ENCODE assay signal across 25 cellular contexts in the genomic region with DNA sequence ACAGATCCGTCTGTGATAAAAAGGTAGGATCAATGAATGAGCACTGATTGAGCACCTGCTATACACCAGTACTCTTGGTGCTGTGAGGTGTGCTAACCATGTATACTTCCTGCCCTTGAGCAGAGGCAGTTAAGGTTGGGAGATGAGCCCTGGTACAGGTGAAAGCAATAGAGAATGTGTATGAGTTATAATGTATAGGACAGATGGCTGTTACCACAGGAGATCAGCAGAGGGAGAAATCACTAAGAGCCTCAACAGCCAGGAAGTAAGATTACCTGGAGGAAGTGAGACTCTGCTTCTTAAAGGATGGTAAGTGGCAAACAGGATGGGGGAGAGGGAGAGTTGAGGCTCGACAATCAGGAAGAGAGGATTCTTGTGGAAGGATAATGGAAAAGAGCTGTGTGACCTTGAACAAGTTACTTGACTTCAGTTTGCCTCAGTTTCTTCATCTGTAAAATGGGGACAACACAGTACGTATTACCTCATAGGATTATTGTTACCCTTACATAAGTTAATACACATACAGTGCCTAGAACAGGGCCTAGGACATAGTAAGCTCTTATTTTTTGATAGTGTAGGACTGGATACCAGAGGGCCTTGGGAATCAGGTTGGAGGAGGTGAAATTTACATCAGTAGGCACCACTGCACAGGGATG. TPM values are rescaled to one million over a fixed set of nuclear protein-coding genes. Genes with fewer than 3 reads are reported as not detected.
DNase-seq lines count a peak whose midpoint lies in the region; ATAC-seq and TF ChIP-seq lines count a peak whose summit lies in the region.
"Had no signal": no experiment of that assay in that cellular context is flagged by ENCODE, and none has a peak within 500 bp of the region (broad histone marks: within the 10 kb centered on the region; RNA-seq: fewer than 3 reads in every experiment).

No MANE protein-coding gene starts in this region.

- intact Hi-C loops in cardiac septum (cut with DNase I), result no loop called here
- intact Hi-C loops in heart right ventricle (cut with DNase I), result loop anchor here in 1 of 10 donors (10.0 kb wide), 1 partner anchor 64 kb away; no protein-coding TSS in a partner anchor
- intact Hi-C loops in transverse colon (cut with DNase I; ENCODE audit: low total_unique reads), result no loop called here

- H3K27ac ChIP-seq in heart right ventricle, result no peak overlapping the region
- peak overlapping the region; percentile 24 for H3K27ac ChIP-seq in KOPT-K1 (ENCODE audit: low read depth, low read length, poor library complexity, severe bottlenecking)
- H3K27ac ChIP-seq in transverse colon, result no peak overlapping the region
- H3K27ac ChIP-seq: gastroesophageal sphincter, KMS-11, ovary, sigmoid colon, SJSA1 had no signal

- no peak for ATAC-seq in heart right ventricle
- peak; percentile 54 for ATAC-seq in activated naive CD8-positive, alpha-beta T cell treated with anti-CD3 and anti-CD28 coated beads, Interleukin-2, amount 10 ng/mL, durations not matched to agents 7 days and 5 days (ENCODE audit: low read depth)
- ATAC-seq in stimulated activated memory B cell treated with anti-CD40 and anti-IgM and Interleukin-4, amounts not matched to agents 10 μg/mL and 1 μg/mL and 100 μg/mL, for 72 hours, result no peak
- no peak for ATAC-seq in HG03025 (IDR thresholded peaks at IDR 0.05; ENCODE audit: low FRiP score, unreplicated experiment)
- ATAC-seq: gastroesophageal sphincter had no signal

- H3K27me3 ChIP-seq in heart right ventricle (no peaks in the 10 kb centered on the region), transverse colon (no peaks in the 10 kb centered on the region)
- H3K27me3 ChIP-seq: gastroesophageal sphincter, ovary, SJSA1 had no signal

- no peak for TF ChIP-seq POLR2A in transverse colon (IDR thresholded peaks at IDR 0.05)

- H3K36me3 ChIP-seq in heart right ventricle (peaks cover 0 to 85% (median 28%) of the 10 kb centered on the region in 9 donors), KOPT-K1 (ENCODE audit: insufficient read depth, low read length) (peaks cover 73% of the 10 kb centered on the region), transverse colon (peaks cover 0 to 6% (median 0%) of the 10 kb centered on the region in 4 donors)
- H3K36me3 ChIP-seq: ovary had no signal

- peak; percentile 0 for DNase-seq in cardiac septum (ENCODE audit: low spot score)
- no peak for DNase-seq in heart right ventricle
- DNase-seq in activated naive CD8-positive, alpha-beta T cell treated with anti-CD3 and anti-CD28 coated beads, Interleukin-2, amount 10 ng/mL, durations not matched to agents 7 days and 5 days, result no peak
- DNase-seq in dermis blood vessel endothelial cell, result no peak
- DNase-seq in transverse colon, result no peak
- DNase-seq: activated CD4-positive, alpha-beta T cell treated with anti-CD3 and anti-CD28 coated beads, Interleukin-2, amount 50 U/mL, for 48 hours; activated gamma-delta T cell treated with Interleukin-2 at 50 U/mL for 16 hours; NCI-H1092 treated with DMSO at 0.1 percent for 48 hours; NCI-H2107; NCI-H524 treated with DMSO at 0.1 percent for 48 hours; ovary; sigmoid colon; stimulated activated CD4-positive, alpha-beta T cell treated with anti-CD3 and anti-CD28 coated beads, Interleukin-1b, Interleukin-23, amount 100 ng/mL, for 48 hours; T1000 had no signal

- peaks cover 57% of the 10 kb centered on the region for H3K4me1 Mint-ChIP-seq in activated naive CD8-positive, alpha-beta T cell treated with anti-CD3 and anti-CD28 coated beads, Interleukin-2, amount 10 ng/mL, durations not matched to agents 7 days and 5 days
- H3K4me1 Mint-ChIP-seq in stimulated activated memory B cell treated with anti-CD40 and anti-IgM and Interleukin-4, amounts not matched to agents 10 μg/mL and 1 μg/mL and 100 μg/mL, for 72 hours, result peaks cover 23% of the 10 kb centered on the region
- H3K4me1 Mint-ChIP-seq: brain had no signal

- WGBS in heart right ventricle, 2 donors, result 79 to 92% methylated on average over 3 of the region's 3 CpGs
- 78 to 80% methylated on average over 1 to 3 of the region's 3 CpGs for WGBS in transverse colon (ENCODE audit: low coverage in 1 of 2), 2 donors

- peaks cover 50% of the 10 kb centered on the region for H3K36me3 Mint-ChIP-seq in activated naive CD8-positive, alpha-beta T cell treated with anti-CD3 and anti-CD28 coated beads, Interleukin-2, amount 10 ng/mL, durations not matched to agents 7 days and 5 days
- peaks cover 64% of the 10 kb centered on the region for H3K36me3 Mint-ChIP-seq in stimulated activated memory B cell treated with anti-CD40 and anti-IgM and Interleukin-4, amounts not matched to agents 10 μg/mL and 1 μg/mL and 100 μg/mL, for 72 hours

- H3K4me3 ChIP-seq in heart right ventricle, result no peak overlapping the region
- H3K4me3 ChIP-seq in transverse colon, result no peak overlapping the region
- H3K4me3 ChIP-seq: gastroesophageal sphincter, HAP-1, ovary, sigmoid colon, SJSA1 had no signal

- H3K9me3 ChIP-seq in heart right ventricle (peaks cover 0 to under 1% (median 0%) of the 10 kb centered on the region in 11 donors), KOPT-K1 (ENCODE audit: insufficient read depth, low read length, poor library complexity, severe bottlenecking) (no peaks in the 10 kb centered on the region), transverse colon (no peaks in the 10 kb centered on the region)
- H3K9me3 ChIP-seq: gastroesophageal sphincter, HAP-1, ovary, sigmoid colon, SJSA1 had no signal

- no peak for TF ChIP-seq EP300 in transverse colon (IDR thresholded peaks at IDR 0.05; ENCODE audit: low read depth)

- H3K4me3 Mint-ChIP-seq in activated naive CD8-positive, alpha-beta T cell treated with anti-CD3 and anti-CD28 coated beads, Interleukin-2, amount 10 ng/mL, durations not matched to agents 7 days and 5 days, result peak overlapping the region; percentile 64
- H3K4me3 Mint-ChIP-seq in stimulated activated memory B cell treated with anti-CD40 and anti-IgM and Interleukin-4, amounts not matched to agents 10 μg/mL and 1 μg/mL and 100 μg/mL, for 72 hours, result no peak overlapping the region
- H3K4me3 Mint-ChIP-seq: brain had no signal

- TF ChIP-seq CTCF in heart right ventricle (IDR thresholded peaks at IDR 0.05) (no peak), transverse colon (IDR thresholded peaks at IDR 0.05) (no peak)

- H3K4me1 ChIP-seq in heart right ventricle (peaks cover 0 to 17% (median 6%) of the 10 kb centered on the region in 9 donors), transverse colon (no peaks in the 10 kb centered on the region)
- H3K4me1 ChIP-seq: gastroesophageal sphincter, sigmoid colon, SJSA1 had no signal

- H3K9me3 Mint-ChIP-seq in activated naive CD8-positive, alpha-beta T cell treated with anti-CD3 and anti-CD28 coated beads, Interleukin-2, amount 10 ng/mL, durations not matched to agents 7 days and 5 days, result no peaks in the 10 kb centered on the region
- H3K9me3 Mint-ChIP-seq in stimulated activated memory B cell treated with anti-CD40 and anti-IgM and Interleukin-4, amounts not matched to agents 10 μg/mL and 1 μg/mL and 100 μg/mL, for 72 hours, result no peaks in the 10 kb centered on the region

- H3K27me3 Mint-ChIP-seq in activated naive CD8-positive, alpha-beta T cell treated with anti-CD3 and anti-CD28 coated beads, Interleukin-2, amount 10 ng/mL, durations not matched to agents 7 days and 5 days, result no peaks in the 10 kb centered on the region
- no peaks in the 10 kb centered on the region for H3K27me3 Mint-ChIP-seq in stimulated activated memory B cell treated with anti-CD40 and anti-IgM and Interleukin-4, amounts not matched to agents 10 μg/mL and 1 μg/mL and 100 μg/mL, for 72 hours
- H3K27me3 Mint-ChIP-seq: brain had no signal

- POLR2A ChIA-PET in activated naive CD8-positive, alpha-beta T cell treated with anti-CD3 and anti-CD28 coated beads, Interleukin-2, amount 10 ng/mL, durations not matched to agents 7 days and 5 days (lab: Charles Lee), result interaction anchor here (0.9 to 1.2 kb wide), 2 partner anchors 9 to 13 kb away, joined by 3 to 8 read pairs; partner anchors contain the start of gene CXCR3

- in situ Hi-C loops in transverse colon (cut with MboI; ENCODE audit: low pct_ligation_motif_present in 1 of 4, low pct_unique_long_range_greater_than_20kb in 1 of 4, low sequenced_read_pairs in 3 of 4), result no loop called here

- peak overlapping the region; percentile 87 for H3K27ac Mint-ChIP-seq in activated naive CD8-positive, alpha-beta T cell treated with anti-CD3 and anti-CD28 coated beads, Interleukin-2, amount 10 ng/mL, durations not matched to agents 7 days and 5 days
- peak overlapping the region; percentile 74 for H3K27ac Mint-ChIP-seq in stimulated activated memory B cell treated with anti-CD40 and anti-IgM and Interleukin-4, amounts not matched to agents 10 μg/mL and 1 μg/mL and 100 μg/mL, for 72 hours
- H3K27ac Mint-ChIP-seq: brain had no signal

RNA-seq across cellular contexts. Expression of gene CXCR3, which starts 9.1 kb away (rescaled TPM):
- 0.13 TPM for total RNA-seq in cardiac septum
- total RNA-seq in heart right ventricle, result 1 to 10 TPM in 1 of 10 donors, under 1 TPM in 3, not detected in 6; 0.17 to 2.7 (median 0.38) TPM
- under 1 TPM; 0.10 to 0.15 TPM for polyA plus RNA-seq in heart right ventricle
- total RNA-seq in activated naive CD8-positive, alpha-beta T cell treated with anti-CD3 and anti-CD28 coated beads, Interleukin-2, amount 10 ng/mL, durations not matched to agents 7 days and 5 days, result 100 to 1,000 TPM; 105 to 107 TPM
- not detected in 2 replicates for total RNA-seq in dermis blood vessel endothelial cell
- total RNA-seq in transverse colon, result 1 to 10 TPM in 3 of 4 donors, not detected in 1; 1.1 to 3.5 (median 1.3) TPM
- total RNA-seq: dermis microvascular lymphatic vessel endothelial cell, G401, sigmoid colon, SJSA1, subcutaneous adipose tissue had no signal

RNA-seq across cellular contexts. Expression of gene GCNA, which starts 31.0 kb away (rescaled TPM):
- total RNA-seq in cardiac septum (1.4 TPM), heart right ventricle (1 to 10 TPM in 7 of 10 donors, under 1 TPM in 3; 0.53 to 2.7 (median 1.2) TPM), dermis blood vessel endothelial cell (1.6 and 3.2 TPM in 2 replicates), transverse colon (1 to 10 TPM; 1.9 to 3.7 (median 3.0) TPM)
- polyA plus RNA-seq in heart right ventricle, result 1 to 10 TPM; 1.5 to 1.7 TPM
- total RNA-seq in activated naive CD8-positive, alpha-beta T cell treated with anti-CD3 and anti-CD28 coated beads, Interleukin-2, amount 10 ng/mL, durations not matched to agents 7 days and 5 days, result 1 to 10 TPM; 8.5 to 8.7 TPM

Comparison
In these comparisons a context has a peak if more than half of its experiments do, and no peak if none do; other contexts are left out.
1. RNA of gene CXCR3, which starts 9.1 kb away (total RNA-seq): 105 to 107 TPM in activated naive CD8-positive, alpha-beta T cell treated with anti-CD3 and anti-CD28 coated beads, Interleukin-2, amount 10 ng/mL, durations not matched to agents 7 days and 5 days; 1.1 to 3.5 TPM in transverse colon, 0.13 TPM in cardiac septum (single experiment), 0.17 to 2.7 TPM in heart right ventricle and not detected in dermis blood vessel endothelial cell; every median in the first group is over 10 times any median in the second.